ENCODE assay signal across 2 cellular contexts in the genomic region with DNA sequence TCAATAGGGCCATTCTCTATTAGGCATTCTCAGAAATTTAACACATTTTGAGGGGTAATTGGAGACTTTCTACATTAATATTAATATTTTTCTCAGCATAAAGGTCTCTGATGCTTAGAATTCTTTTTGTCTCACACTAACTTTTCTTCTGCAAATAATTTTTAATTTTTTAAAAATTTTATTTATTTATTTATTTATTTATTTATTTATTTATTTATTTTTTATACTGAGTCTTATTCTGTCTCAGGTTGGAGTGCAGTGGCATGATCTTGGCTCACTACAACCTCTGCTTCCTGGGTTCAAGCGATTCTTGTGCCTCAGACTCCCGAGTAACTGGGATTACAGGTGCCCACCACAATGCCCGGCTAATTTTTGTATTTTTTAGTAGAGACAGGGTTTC. TPM values are rescaled to one million over a fixed set of nuclear protein-coding genes. Genes with fewer than 3 reads are reported as not detected.
"Had no signal": no experiment of that assay in that cellular context is flagged by ENCODE, and none has a peak within 500 bp of the region (broad histone marks: within the 10 kb centered on the region; RNA-seq: fewer than 3 reads in every experiment).

No MANE protein-coding gene starts in this region.

RNA-seq across cellular contexts. Expression of a gene that starts 17.7 kb away (rescaled TPM):
- total RNA-seq: M059J, NCI-H460 had no signal
